9 cellular contexts compared by ENCODE assay signal in genomic region chr11:69298778-69299461, GRCh38. TPM values are rescaled to one million over a fixed set of nuclear protein-coding genes. Genes with fewer than 3 reads are reported as not detected.
DNase-seq lines count a peak whose midpoint lies in the region; ATAC-seq and TF ChIP-seq lines count a peak whose summit lies in the region.
"Had no signal": no experiment of that assay in that cellular context is flagged by ENCODE, and none has a peak within 500 bp of the region (broad histone marks: within the 10 kb centered on the region; RNA-seq: fewer than 3 reads in every experiment).

No MANE protein-coding gene starts in this region.

- H3K27me3 Mint-ChIP-seq in stimulated activated naive CD8-positive, alpha-beta T cell treated with anti-CD3 and anti-CD28 coated beads, Interleukin-15, Interleukin-2, amounts not matched to agents 100 ng/mL and 50 ng/mL, for 24 hours, result no peaks in the 10 kb centered on the region

- H3K27ac ChIP-seq in lower lobe of right lung, result peak overlapping the region; percentile 88

- H3K9me3 Mint-ChIP-seq in stimulated activated naive CD8-positive, alpha-beta T cell treated with anti-CD3 and anti-CD28 coated beads, Interleukin-15, Interleukin-2, amounts not matched to agents 100 ng/mL and 50 ng/mL, for 24 hours, result no peaks in the 10 kb centered on the region

- H3K27me3 ChIP-seq in adipocyte (replicated peaks; ENCODE audit: control insufficient read depth, insufficient read depth, low read length) (no peaks in the 10 kb centered on the region), lower lobe of right lung (ENCODE audit: low read depth) (no peaks in the 10 kb centered on the region)

- no peak for DNase-seq in stimulated activated naive CD8-positive, alpha-beta T cell treated with anti-CD3 and anti-CD28 coated beads, Interleukin-15, Interleukin-2, amounts not matched to agents 100 U/mL and 50 U/mL, for 24 hours
- DNase-seq in adipocyte (ENCODE audit: low read depth) (no peak), lower lobe of right lung (no peak), NCI-H510A (lab: John Stamatoyannopoulos, UW) (no peak), NCI-H446 (lab: John Stamatoyannopoulos, UW) (no peak)
- DNase-seq: NCI-H1930 had no signal

- no peaks in the 10 kb centered on the region for H3K36me3 ChIP-seq in adipocyte (ENCODE audit: control insufficient read depth, insufficient read depth, low read length, severe bottlenecking)
- no peaks in the 10 kb centered on the region for H3K36me3 ChIP-seq in lower lobe of right lung

- H3K9me3 ChIP-seq in adipocyte (ENCODE audit: control insufficient read depth, low read length), result no peaks in the 10 kb centered on the region
- H3K9me3 ChIP-seq in lower lobe of right lung, result no peaks in the 10 kb centered on the region

- no peak for TF ChIP-seq CTCF in lower lobe of right lung (IDR thresholded peaks at IDR 0.05)

- no peak for ATAC-seq in stimulated activated naive CD8-positive, alpha-beta T cell treated with anti-CD3 and anti-CD28 coated beads, Interleukin-15, Interleukin-2, amounts not matched to agents 100 U/mL and 50 U/mL, for 24 hours
- ATAC-seq in lower lobe of right lung (no peak), GM21367 (IDR thresholded peaks at IDR 0.05; ENCODE audit: unreplicated experiment) (no peak), GM19455 (IDR thresholded peaks at IDR 0.05; ENCODE audit: unreplicated experiment) (no peak)

- H3K36me3 Mint-ChIP-seq in stimulated activated naive CD8-positive, alpha-beta T cell treated with anti-CD3 and anti-CD28 coated beads, Interleukin-15, Interleukin-2, amounts not matched to agents 100 ng/mL and 50 ng/mL, for 24 hours (ENCODE audit: low read depth), result no peaks in the 10 kb centered on the region

- no peak overlapping the region for H3K4me3 ChIP-seq in adipocyte (ENCODE audit: low read length)
- H3K4me3 ChIP-seq in lower lobe of right lung, result peak overlapping the region; percentile 39

- H3K9ac ChIP-seq in adipocyte (ENCODE audit: low read length), result peak overlapping the region; percentile 81

- peak overlapping the region; percentile 93 for H3K27ac Mint-ChIP-seq in stimulated activated naive CD8-positive, alpha-beta T cell treated with anti-CD3 and anti-CD28 coated beads, Interleukin-15, Interleukin-2, amounts not matched to agents 100 ng/mL and 50 ng/mL, for 24 hours

- intact Hi-C loops in lower lobe of right lung (cut with DNase I), result loop anchor here (10.0 kb wide), 1 partner anchor 346 kb away; the partner anchor contains the start of gene CCND1

- H3K4me1 ChIP-seq in adipocyte (ENCODE audit: control insufficient read depth, insufficient read depth, low read length) (peaks cover 68% of the 10 kb centered on the region), lower lobe of right lung (peaks cover 63% of the 10 kb centered on the region)

- no peak overlapping the region for H3K4me3 Mint-ChIP-seq in stimulated activated naive CD8-positive, alpha-beta T cell treated with anti-CD3 and anti-CD28 coated beads, Interleukin-15, Interleukin-2, amounts not matched to agents 100 ng/mL and 50 ng/mL, for 24 hours

- peaks cover 85% of the 10 kb centered on the region for H3K4me1 Mint-ChIP-seq in stimulated activated naive CD8-positive, alpha-beta T cell treated with anti-CD3 and anti-CD28 coated beads, Interleukin-15, Interleukin-2, amounts not matched to agents 100 ng/mL and 50 ng/mL, for 24 hours (ENCODE audit: low read depth)

RNA-seq across cellular contexts. Expression of gene MYEOV, which starts 5.0 kb away (rescaled TPM):
- 1.2 TPM for total RNA-seq in lower lobe of right lung
